8 cellular contexts compared by ENCODE assay signal in genomic region chr7:129218514-129219036, GRCh38. TPM values are rescaled to one million over a fixed set of nuclear protein-coding genes. Genes with fewer than 3 reads are reported as not detected.
DNase-seq lines count a peak whose midpoint lies in the region; ATAC-seq and TF ChIP-seq lines count a peak whose summit lies in the region.

No MANE protein-coding gene starts in this region.

- TF ChIP-seq CTCF in upper lobe of right lung (IDR thresholded peaks at IDR 0.05) = peak; percentile 95

- no peaks in the 10 kb centered on the region for H3K4me1 ChIP-seq in upper lobe of right lung

- H3K27ac ChIP-seq in upper lobe of right lung = no peak overlapping the region

- peak; percentile 57 for ATAC-seq in GM19467 (IDR thresholded peaks at IDR 0.05; ENCODE audit: unreplicated experiment)
- peak; percentile 94 for ATAC-seq in Right ventricle myocardium superior (ENCODE audit: poor library complexity)
- ATAC-seq in upper lobe of right lung = peak; percentile 98

- no peaks in the 10 kb centered on the region for H3K27me3 ChIP-seq in upper lobe of right lung

- DNase-seq in AG08396 (ENCODE audit: low spot score) (peak; percentile 87), NCI-H1417 treated with DMSO at 0.1 percent for 48 hours (lab: John Stamatoyannopoulos, UW) (peak; percentile 69), SKM-1 (lab: John Stamatoyannopoulos, UW; ENCODE audit: unreplicated experiment) (peak; percentile 67), Right ventricle myocardium superior (peak; percentile 85), posterior vena cava (ENCODE audit: low spot score) (peak; percentile 92), upper lobe of right lung (peak; percentile 79)
- peak; percentile 75 for DNase-seq in activated naive CD4-positive, alpha-beta T cell treated with anti-CD3 and anti-CD28 coated beads, Interleukin-2, amount 50 U/mL, for 16 hours

- H3K9me3 ChIP-seq in upper lobe of right lung = no peaks in the 10 kb centered on the region

- intact Hi-C loops in Right ventricle myocardium superior (cut with DNase I) = loop anchor here (5.0 kb wide), 2 partner anchors 79 to 254 kb away; no protein-coding TSS in a partner anchor
- intact Hi-C loops in posterior vena cava (cut with DNase I) = loop anchor here (5.0 to 10.0 kb wide), 3 partner anchors 79 to 256 kb away; no protein-coding TSS in a partner anchor
- intact Hi-C loops in upper lobe of right lung (cut with DNase I) = loop anchor here (5.0 to 10.0 kb wide), 2 partner anchors 54 to 79 kb away; no protein-coding TSS in a partner anchor

- no peaks in the 10 kb centered on the region for H3K36me3 ChIP-seq in upper lobe of right lung

- H3K4me3 ChIP-seq in upper lobe of right lung = no peak overlapping the region

RNA-seq across cellular contexts. Expression of gene AHCYL2, which starts 6.3 kb away (rescaled TPM):
- total RNA-seq in Right ventricle myocardium superior (6.7 TPM), posterior vena cava (10 to 100 TPM; 11.2 to 13.6 TPM), upper lobe of right lung (106 TPM)

RNA-seq across cellular contexts. Expression of gene SMO, which starts 30.1 kb away (rescaled TPM):
- total RNA-seq in Right ventricle myocardium superior = 5.0 TPM
- total RNA-seq in posterior vena cava = 1 to 10 TPM; 7.4 to 8.5 TPM
- 4.0 TPM for total RNA-seq in upper lobe of right lung
